ENCODE assay signal across 8 cellular contexts in genomic region chrX:56800801-56801200, GRCh38.
A peak's percentile ranks its signal among the peaks of the same experiment; 100 is the strongest.
DNase-seq lines count a peak whose midpoint lies in the region; ATAC-seq and TF ChIP-seq lines count a peak whose summit lies in the region.

No MANE protein-coding gene starts in this region.

- H3K27ac ChIP-seq in neural progenitor cell, result no peak overlapping the region

- no peak overlapping the region for H3K9ac ChIP-seq in neural progenitor cell

- H3K4me2 ChIP-seq in neural progenitor cell, result no peak overlapping the region

- intact Hi-C loops in left ventricle myocardium superior (cut with micrococcal nuclease), result no loop called here

- ATAC-seq in GM19043 (IDR thresholded peaks at IDR 0.05; ENCODE audit: low read depth, unreplicated experiment), result peak; percentile 82
- ATAC-seq in HG03097 (IDR thresholded peaks at IDR 0.05; ENCODE audit: low FRiP score, unreplicated experiment), result peak; percentile 58
- peak; percentile 84 for ATAC-seq in activated CD8-positive, alpha-beta memory T cell treated with anti-CD3 and anti-CD28 coated beads, Interleukin-2, amount 10 ng/mL, durations not matched to agents 7 days and 5 days
- no peak for ATAC-seq in left ventricle myocardium superior

- H3K27ac Mint-ChIP-seq in activated CD8-positive, alpha-beta memory T cell treated with anti-CD3 and anti-CD28 coated beads, Interleukin-2, amount 10 ng/mL, durations not matched to agents 7 days and 5 days, result peak overlapping the region; percentile 90
- H3K27ac Mint-ChIP-seq in neural progenitor cell, result no peak overlapping the region

- DNase-seq in activated CD8-positive, alpha-beta memory T cell treated with anti-CD3 and anti-CD28 coated beads, Interleukin-2, amount 10 ng/mL, durations not matched to agents 7 days and 5 days, result peak; percentile 62
- DNase-seq in neural progenitor cell (ENCODE audit: low spot score), result no peak
- DNase-seq in AG08396 (ENCODE audit: low spot score), result no peak
- DNase-seq in NCI-H446 (lab: John Stamatoyannopoulos, UW), result no peak
- no peak for DNase-seq in UCSD-AML1 (lab: John Stamatoyannopoulos, UW; ENCODE audit: unreplicated experiment)
- DNase-seq in left ventricle myocardium superior, result no peak

- H3K4me1 Mint-ChIP-seq in activated CD8-positive, alpha-beta memory T cell treated with anti-CD3 and anti-CD28 coated beads, Interleukin-2, amount 10 ng/mL, durations not matched to agents 7 days and 5 days, result peaks cover 43% of the 10 kb centered on the region
- H3K4me1 Mint-ChIP-seq in neural progenitor cell, result peaks cover 4% of the 10 kb centered on the region

- no peaks in the 10 kb centered on the region for H3K27me3 Mint-ChIP-seq in activated CD8-positive, alpha-beta memory T cell treated with anti-CD3 and anti-CD28 coated beads, Interleukin-2, amount 10 ng/mL, durations not matched to agents 7 days and 5 days
- peaks cover 7% of the 10 kb centered on the region for H3K27me3 Mint-ChIP-seq in neural progenitor cell (ENCODE audit: insufficient read depth, low read depth)

- H3K79me2 ChIP-seq in neural progenitor cell (ENCODE audit: low read depth), result peaks cover under 1% of the 10 kb centered on the region

- peak overlapping the region; percentile 42 for H3K4me3 Mint-ChIP-seq in activated CD8-positive, alpha-beta memory T cell treated with anti-CD3 and anti-CD28 coated beads, Interleukin-2, amount 10 ng/mL, durations not matched to agents 7 days and 5 days
- H3K4me3 Mint-ChIP-seq in neural progenitor cell, result no peak overlapping the region

- H3K4me1 ChIP-seq in neural progenitor cell, result peaks cover 13% of the 10 kb centered on the region

- no peaks in the 10 kb centered on the region for H3K36me3 ChIP-seq in neural progenitor cell

- peak; percentile 14 for TF ChIP-seq CTCF in neural progenitor cell (IDR thresholded peaks at IDR 0.05)

- no peaks in the 10 kb centered on the region for H3K9me3 ChIP-seq in neural progenitor cell (ENCODE audit: low read depth)

- no peaks in the 10 kb centered on the region for H4K20me1 ChIP-seq in neural progenitor cell (ENCODE audit: low read depth)

- CTCF ChIA-PET in activated CD8-positive, alpha-beta memory T cell treated with anti-CD3 and anti-CD28 coated beads, Interleukin-2, amount 10 ng/mL, durations not matched to agents 7 days and 5 days (lab: Charles Lee), result no interaction called here

- no peaks in the 10 kb centered on the region for H3K9me3 Mint-ChIP-seq in activated CD8-positive, alpha-beta memory T cell treated with anti-CD3 and anti-CD28 coated beads, Interleukin-2, amount 10 ng/mL, durations not matched to agents 7 days and 5 days (ENCODE audit: low read depth)
- H3K9me3 Mint-ChIP-seq in neural progenitor cell, result peaks cover 16% of the 10 kb centered on the region

- no peaks in the 10 kb centered on the region for H3K27me3 ChIP-seq in neural progenitor cell

- no peak overlapping the region for H3K4me3 ChIP-seq in neural progenitor cell

- peaks cover 13% of the 10 kb centered on the region for H3F3A ChIP-seq in neural progenitor cell (ENCODE audit: low read depth)

- H2AFZ ChIP-seq in neural progenitor cell (replicated peaks), result no peak overlapping the region

- H3K36me3 Mint-ChIP-seq in activated CD8-positive, alpha-beta memory T cell treated with anti-CD3 and anti-CD28 coated beads, Interleukin-2, amount 10 ng/mL, durations not matched to agents 7 days and 5 days, result peaks cover 3% of the 10 kb centered on the region
- H3K36me3 Mint-ChIP-seq in neural progenitor cell, result peaks cover 20% of the 10 kb centered on the region
